Comparison of ENCODE assay signal across 23 cellular contexts in the genomic region with DNA sequence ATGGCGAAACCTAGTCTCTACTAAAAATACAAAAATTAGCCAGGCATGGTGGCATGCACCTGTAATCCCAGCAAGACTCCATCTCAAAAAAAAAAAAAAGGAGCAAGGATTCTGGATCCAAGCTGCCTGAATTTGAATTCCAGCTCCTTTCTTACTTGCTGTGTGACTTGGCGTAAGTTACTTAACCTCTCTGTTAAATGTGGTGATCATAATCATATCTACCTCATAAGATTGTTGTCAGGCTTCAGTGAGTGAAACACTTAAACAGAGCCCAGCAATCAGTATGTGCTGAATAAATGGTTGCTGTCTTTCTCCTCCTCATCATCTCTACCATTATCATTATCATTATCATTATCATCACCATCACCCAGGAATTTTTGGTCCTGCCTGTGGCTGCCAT. TPM values are rescaled to one million over a fixed set of nuclear protein-coding genes. Genes with fewer than 3 reads are reported as not detected.
"Had no signal": no experiment of that assay in that cellular context is flagged by ENCODE, and none has a peak within 500 bp of the region (broad histone marks: within the 10 kb centered on the region; RNA-seq: fewer than 3 reads in every experiment).

No MANE protein-coding gene starts in this region.

- H3K4me1 ChIP-seq: body of pancreas had no signal

- DNase-seq: activated B cell treated with CpG ODN at 0.5 μM for 24 hours; activated CD4-positive, alpha-beta T cell treated with anti-CD3 and anti-CD28 coated beads for 1 hour; activated CD4-positive, alpha-beta T cell treated with anti-CD3 and anti-CD28 coated beads, Interleukin-2, amount 10 ng/mL, durations not matched to agents 24 days and 14 days; activated CD4-positive, alpha-beta T cell treated with anti-CD3 and anti-CD28 coated beads, Interleukin-2, amount 50 U/mL, for 48 hours; activated CD8-positive, alpha-beta memory T cell treated with anti-CD3 and anti-CD28 coated beads, Interleukin-2, amount 10 ng/mL, durations not matched to agents 7 days and 5 days; activated effector memory CD4-positive, alpha-beta T cell treated with Interleukin-2 at 50 U/mL for 16 hours; activated naive CD4-positive, alpha-beta T cell; activated T-cell treated with anti-CD3 and anti-CD28 coated beads, Interleukin-2, amount 50 U/mL, for 24 hours; body of pancreas; NCI-H1105 treated with DMSO at 0.1 percent for 48 hours; NCI-H1436 treated with DMSO at 0.1 percent for 48 hours; NCI-H187; NCI-H2081; NCI-H446; NCI-H524; PC-3; T-cell; T-helper 2 cell; T1000 had no signal

- H3K9me3 ChIP-seq: body of pancreas had no signal

- ATAC-seq: activated CD8-positive, alpha-beta memory T cell treated with anti-CD3 and anti-CD28 coated beads, Interleukin-2, amount 10 ng/mL, durations not matched to agents 7 days and 5 days; body of pancreas; PC-3; T-cell had no signal

- H3K27me3 ChIP-seq: body of pancreas had no signal

- H3K4me3 ChIP-seq: body of pancreas, SK-N-MC had no signal

- FAIRE-seq: bronchial epithelial cell, TTC549 had no signal

- H3K27ac ChIP-seq: body of pancreas, SK-N-MC had no signal

RNA-seq across cellular contexts. Expression of gene MB, which starts 2.7 kb away (rescaled TPM):
- total RNA-seq: activated B cell treated with CpG ODN at 0.5 μM for 24 hours, aorta, bronchial epithelial cell, T-cell had no signal
